In genomic region chr7:138934861-138935260, GRCh38 we compare ENCODE assay signal across 12 cellular contexts. TPM values are rescaled to one million over a fixed set of nuclear protein-coding genes. Genes with fewer than 3 reads are reported as not detected.
A peak's percentile ranks its signal among the peaks of the same experiment; 100 is the strongest.
DNase-seq lines count a peak whose midpoint lies in the region; ATAC-seq and TF ChIP-seq lines count a peak whose summit lies in the region.
"Had no signal": no experiment of that assay in that cellular context is flagged by ENCODE, and none has a peak within 500 bp of the region (broad histone marks: within the 10 kb centered on the region; RNA-seq: fewer than 3 reads in every experiment).

No MANE protein-coding gene starts in this region.

- H3K9me3 ChIP-seq in Panc1 (ENCODE audit: control insufficient read depth, insufficient read depth, low read depth, low read length), result no peaks in the 10 kb centered on the region
- H3K9me3 ChIP-seq: pancreas, vagina had no signal

- no peak for TF ChIP-seq CTCF in Panc1 (IDR thresholded peaks at IDR 0.05)
- TF ChIP-seq CTCF in epithelial cell of esophagus (IDR thresholded peaks at IDR 0.05; ENCODE audit: insufficient read depth, low read depth, low read length, missing control alignments), result no peak

- DNase-seq in EL, result peak; percentile 85
- peak; percentile 27 for DNase-seq in Panc1 (ENCODE audit: low read depth, low spot score)
- DNase-seq in epithelial cell of esophagus (ENCODE audit: low read depth), result peak; percentile 36
- peak; percentile 43 for DNase-seq in non-pigmented ciliary epithelial cell (ENCODE audit: low read depth)
- no peak for DNase-seq in NCI-H2227 (lab: John Stamatoyannopoulos, UW; ENCODE audit: unreplicated experiment)
- no peak for DNase-seq in NCI-H226
- DNase-seq: activated CD8-positive, alpha-beta memory T cell treated with anti-CD3 and anti-CD28 coated beads, Interleukin-2, amount 50 U/mL, for 48 hours; central memory CD4-positive, alpha-beta T cell had no signal

- ATAC-seq in Panc1, result 0 out of 2 replicates have a peak, but pooled peaks have one; percentile 53
- ATAC-seq in HG02840 (IDR thresholded peaks at IDR 0.05; ENCODE audit: low FRiP score, unreplicated experiment), result no peak
- ATAC-seq in HG03175 (IDR thresholded peaks at IDR 0.05; ENCODE audit: unreplicated experiment), result no peak

- in situ Hi-C loops in Panc1 (cut with HindIII; ENCODE audit: low pct_unique_long_range_greater_than_20kb, low sequenced_read_pairs), result no loop called here

- intact Hi-C loops in Panc1 (cut with micrococcal nuclease; ENCODE audit: unreplicated experiment), result no loop called here

- peaks cover 19% of the 10 kb centered on the region for H3K4me1 ChIP-seq in Panc1 (ENCODE audit: control insufficient read depth, insufficient read depth, low read length)

- BruUV-seq in Panc1 (replicated peaks; lab: Mats Ljungman, UMichigan), result no TSS peak

- POLR2A ChIA-PET in Panc1 (lab: Charles Lee), result no interaction called here

- no peak overlapping the region for H3K4me3 ChIP-seq in Panc1 (ENCODE audit: low read depth in 2 of 2, low read length in 2 of 2)
- H3K4me3 ChIP-seq in epithelial cell of esophagus (ENCODE audit: low read length), result no peak overlapping the region
- H3K4me3 ChIP-seq: pancreas, vagina had no signal

- CTCF ChIA-PET in Panc1 (lab: Charles Lee), result no interaction called here

- no peak overlapping the region for H3K27ac ChIP-seq in Panc1 (ENCODE audit: low read length)
- H3K27ac ChIP-seq: pancreas, vagina had no signal

- H3K27me3 ChIP-seq in Panc1 (ENCODE audit: control insufficient read depth, insufficient read depth, low read length), result no peaks in the 10 kb centered on the region
- H3K27me3 ChIP-seq: pancreas, vagina had no signal

- H3K36me3 ChIP-seq in Panc1 (ENCODE audit: control insufficient read depth, insufficient read depth, low read length), result no peaks in the 10 kb centered on the region
- H3K36me3 ChIP-seq: pancreas, vagina had no signal

RNA-seq across cellular contexts. Expression of gene KIAA1549, which starts 46.3 kb away (rescaled TPM):
- total RNA-seq in Panc1 (2021; ENCODE audit: unreplicated experiment), result 14.1 TPM
- polyA plus RNA-seq in Panc1 (2012; ENCODE audit: insufficient read length), result 9.4 TPM

Comparison
In these comparisons a context has a peak if more than half of its experiments do, and no peak if none do; other contexts are left out.
1. DNase-seq: peak in EL (single experiment), Panc1 (single experiment), epithelial cell of esophagus (single experiment) and non-pigmented ciliary epithelial cell (single experiment); none in NCI-H2227 (single experiment) and NCI-H226 (single experiment).